In genomic region chr17:49496866-49497146, GRCh38 we compare ENCODE assay signal across 8 cellular contexts. TPM values are rescaled to one million over a fixed set of nuclear protein-coding genes. Genes with fewer than 3 reads are reported as not detected.
DNase-seq lines count a peak whose midpoint lies in the region; ATAC-seq and TF ChIP-seq lines count a peak whose summit lies in the region.

No MANE protein-coding gene starts in this region.

- H3K9me3 ChIP-seq in HEK293 (ENCODE audit: control insufficient read depth, insufficient read depth, low read depth, low read length), result no peaks in the 10 kb centered on the region
- no peaks in the 10 kb centered on the region for H3K9me3 ChIP-seq in iPS-18a (ENCODE audit: control insufficient read depth, low read depth, low read length)
- H3K9me3 ChIP-seq in skeletal muscle tissue (ENCODE audit: control insufficient read depth in 3 of 3, low read length in 3 of 3), result no peaks in the 10 kb centered on the region

- CTCF ChIA-PET in HEK293 (lab: Yijun Ruan, JAX), result interaction anchor here (0.6 to 4.5 kb wide), 22 partner anchors 8 to 481 kb away, joined by 3 to 59 read pairs (median 5); no protein-coding TSS in a partner anchor
- CTCF ChIA-PET in activated CD4-positive, alpha-beta memory T cell treated with anti-CD3 and anti-CD28 coated beads, Interleukin-2, amount 10 ng/mL, durations not matched to agents 7 days and 5 days (lab: Charles Lee), result interaction anchor here (1.0 to 2.1 kb wide), 7 partner anchors 13 to 200 kb away, joined by 3 to 23 read pairs (median 3); no protein-coding TSS in a partner anchor

- H3K9ac ChIP-seq in iPS-18a (ENCODE audit: low read length) (no peak overlapping the region), skeletal muscle tissue (ENCODE audit: low read depth in 1 of 3, low read length in 3 of 3) (peak overlapping the region in 2 of 3 donors; percentile 53 to 64)

- no peaks in the 10 kb centered on the region for H3K36me3 Mint-ChIP-seq in activated CD4-positive, alpha-beta memory T cell treated with anti-CD3 and anti-CD28 coated beads, Interleukin-2, amount 10 ng/mL, durations not matched to agents 7 days and 5 days (ENCODE audit: low read depth)

- H3K27ac Mint-ChIP-seq in activated CD4-positive, alpha-beta memory T cell treated with anti-CD3 and anti-CD28 coated beads, Interleukin-2, amount 10 ng/mL, durations not matched to agents 7 days and 5 days, result no peak overlapping the region

- H3K27me3 ChIP-seq in iPS-18a (ENCODE audit: control insufficient read depth, insufficient read depth, low read length) (peaks cover 72% of the 10 kb centered on the region), skeletal muscle tissue (ENCODE audit: control insufficient read depth in 3 of 3, insufficient read depth in 3 of 3, low read length in 3 of 3) (peaks cover 25 to 68% (median 64%) of the 10 kb centered on the region in 3 donors)

- peaks cover 13% of the 10 kb centered on the region for H3K4me1 ChIP-seq in HEK293 (ENCODE audit: control insufficient read depth, insufficient read depth, low read length)
- H3K4me1 ChIP-seq in iPS-18a (ENCODE audit: control insufficient read depth, low read depth, low read length), result peaks cover 17% of the 10 kb centered on the region
- peaks cover 26 to 31% (median 29%) of the 10 kb centered on the region in 3 donors for H3K4me1 ChIP-seq in skeletal muscle tissue (ENCODE audit: control insufficient read depth in 3 of 3, insufficient read depth in 3 of 3, low read length in 3 of 3)

- TF ChIP-seq CTCF in HEK293 (tag by site-specific recombination; IDR thresholded peaks at IDR 0.05), result no peak

- H3K4me1 Mint-ChIP-seq in activated CD4-positive, alpha-beta memory T cell treated with anti-CD3 and anti-CD28 coated beads, Interleukin-2, amount 10 ng/mL, durations not matched to agents 7 days and 5 days, result peaks cover 24% of the 10 kb centered on the region

- peaks cover 74% of the 10 kb centered on the region for H3K27me3 Mint-ChIP-seq in activated CD4-positive, alpha-beta memory T cell treated with anti-CD3 and anti-CD28 coated beads, Interleukin-2, amount 10 ng/mL, durations not matched to agents 7 days and 5 days

- H3K36me3 ChIP-seq in HEK293 (ENCODE audit: control insufficient read depth in 2 of 2, insufficient read depth in 1 of 2, low read length in 2 of 2) (no peaks in the 10 kb centered on the region), iPS-18a (ENCODE audit: control insufficient read depth, low read depth, low read length) (no peaks in the 10 kb centered on the region), skeletal muscle tissue (ENCODE audit: control insufficient read depth in 3 of 3, insufficient read depth in 3 of 3, low read length in 3 of 3) (no peaks in the 10 kb centered on the region)

- H3K27ac ChIP-seq in HEK293 (ENCODE audit: extremely low read depth, low read depth, low read length), result no peak overlapping the region; the same call in 1 of the 2 replicates
- H3K27ac ChIP-seq in iPS-18a (ENCODE audit: low read length), result no peak overlapping the region
- H3K27ac ChIP-seq in skeletal muscle tissue (ENCODE audit: low read depth, low read length), result peak overlapping the region; percentile 36

- ATAC-seq in HG03457 (IDR thresholded peaks at IDR 0.05; ENCODE audit: unreplicated experiment), result no peak
- no peak for ATAC-seq in GM21723 (IDR thresholded peaks at IDR 0.05; ENCODE audit: unreplicated experiment)

- H3K4me3 Mint-ChIP-seq in activated CD4-positive, alpha-beta memory T cell treated with anti-CD3 and anti-CD28 coated beads, Interleukin-2, amount 10 ng/mL, durations not matched to agents 7 days and 5 days, result peak overlapping the region; percentile 29

- peak overlapping the region; percentile 51 for H3K4me3 ChIP-seq in HEK293 (ENCODE audit: low read depth, low read length)
- peak overlapping the region; percentile 65 for H3K4me3 ChIP-seq in iPS-18a (ENCODE audit: low read length)
- peak overlapping the region; percentile 65 to 72 (median 65) for H3K4me3 ChIP-seq in skeletal muscle tissue (ENCODE audit: low read length in 3 of 3)

- H3K9me3 Mint-ChIP-seq in activated CD4-positive, alpha-beta memory T cell treated with anti-CD3 and anti-CD28 coated beads, Interleukin-2, amount 10 ng/mL, durations not matched to agents 7 days and 5 days, result no peaks in the 10 kb centered on the region

- DNase-seq in activated CD4-positive, alpha-beta memory T cell treated with anti-CD3 and anti-CD28 coated beads, Interleukin-2, amount 10 ng/mL, durations not matched to agents 7 days and 5 days, result no peak
- DNase-seq in NCI-H1105 treated with DMSO at 0.1 percent for 48 hours (lab: John Stamatoyannopoulos, UW) (no peak), inferior parietal cortex (ENCODE audit: extremely low spot score) (no peak)

- POLR2A ChIA-PET in HEK293 (lab: Yijun Ruan, JAX), result interaction anchor here (0.5 to 4.5 kb wide), 6 partner anchors 10 to 83 kb away, joined by 3 to 32 read pairs (median 3); no protein-coding TSS in a partner anchor
- POLR2A ChIA-PET in activated CD4-positive, alpha-beta memory T cell treated with anti-CD3 and anti-CD28 coated beads, Interleukin-2, amount 10 ng/mL, durations not matched to agents 7 days and 5 days (lab: Charles Lee), result no interaction called here

TF ChIP-seq in HEK293, 187 proteins besides CTCF, POLR2A, EP300 and RAD21:
- TF ChIP-seq YY1 (tag by site-specific recombination; IDR thresholded peaks at IDR 0.05) (0 out of 2 replicates have a peak, but pooled peaks have one; percentile 2), ZNF211 (tag by site-specific recombination; IDR thresholded peaks at IDR 0.05; ENCODE audit: low read depth) (no peak)
TF ChIP-seq in HEK293: peak in this region for 1.

RNA-seq across cellular contexts. Expression of gene NGFR, which starts 1.7 kb away (rescaled TPM):
- under 1 TPM; 0.33 to 0.58 TPM for total RNA-seq in activated CD4-positive, alpha-beta memory T cell treated with anti-CD3 and anti-CD28 coated beads, Interleukin-2, amount 10 ng/mL, durations not matched to agents 7 days and 5 days
- 20.4 TPM for total RNA-seq in skeletal muscle tissue

Comparison
In these comparisons a context has a peak if more than half of its experiments do, and no peak if none do; other contexts are left out.
1. RNA of gene NGFR, which starts 1.7 kb away (total RNA-seq): 20.4 TPM in skeletal muscle tissue (single experiment); 0.33 to 0.58 TPM in activated CD4-positive, alpha-beta memory T cell treated with anti-CD3 and anti-CD28 coated beads, Interleukin-2, amount 10 ng/mL, durations not matched to agents 7 days and 5 days; every median in the first group is over 10 times any median in the second.
2. Peak in every context shown above with its lines, with median percentiles within 50 percentile points of each other: H3K4me3 ChIP-seq.